1 cellular context compared by ENCODE assay signal in genomic region chr5:177497297-177498012, GRCh38.
TF ChIP-seq lines count a peak whose summit lies in the region.

PDLIM7 (minus strand) TSS chr5:177497604; CDS start chr5:177496512, 1,092 bp downstream.

TF ChIP-seq in HepG2, 621 proteins besides CTCF, POLR2A, EP300 and RAD21 (continued from another document and continues in another):
- TF ChIP-seq ZFP41 (CRISPR knock-in tag; IDR thresholded peaks at IDR 0.05; ENCODE audit: borderline replicate concordance) (no peak), ZNF143 (CRISPR knock-in tag; IDR thresholded peaks at IDR 0.05) (peak; percentile 49; the same call in 1 of the 2 replicates), YEATS2 (CRISPR knock-in tag; IDR thresholded peaks at IDR 0.05; ENCODE audit: borderline replicate concordance) (no peak), FOXO1 (CRISPR knock-in tag; IDR thresholded peaks at IDR 0.05) (no peak), SRSF1 (optimal IDR thresholded peaks at IDR 0.05; ENCODE audit: low read depth, low read length) (peak; percentile 44), ZBTB37 (CRISPR knock-in tag; IDR thresholded peaks at IDR 0.05) (no peak), ZNF569 (CRISPR knock-in tag; IDR thresholded peaks at IDR 0.05; ENCODE audit: borderline replicate concordance) (no peak), SAFB2 (CRISPR knock-in tag; IDR thresholded peaks at IDR 0.05; ENCODE audit: borderline replicate concordance, low read depth) (no peak; the same call in 1 of the 2 replicates), ZBTB2 (CRISPR knock-in tag; IDR thresholded peaks at IDR 0.05; ENCODE audit: low read depth) (no peak), NONO (IDR thresholded peaks at IDR 0.05) (no peak), NONO (CRISPR knock-in tag; conservative IDR thresholded peaks at IDR 0.05) (peak; percentile 41; the same call in 1 of the 2 replicates), BHLHE40 (IDR thresholded peaks at IDR 0.05; ENCODE audit: low read length) (0 out of 2 replicates have a peak, but pooled peaks have one; percentile 3), ZNF501 (CRISPR knock-in tag; IDR thresholded peaks at IDR 0.05) (peak; percentile 88), AKAP8 (CRISPR knock-in tag; IDR thresholded peaks at IDR 0.05) (0 out of 2 replicates have a peak, but pooled peaks have one; percentile 52), ZNF768 (CRISPR knock-in tag; IDR thresholded peaks at IDR 0.05) (peak; percentile 92), ZNF101 (CRISPR knock-in tag; IDR thresholded peaks at IDR 0.05; ENCODE audit: borderline replicate concordance, low read depth) (no peak), KDM4B (CRISPR knock-in tag; IDR thresholded peaks at IDR 0.05) (no peak), XRCC5 (optimal IDR thresholded peaks at IDR 0.05; ENCODE audit: low read length) (peak; percentile 37), FOXC1 (CRISPR knock-in tag; IDR thresholded peaks at IDR 0.05; ENCODE audit: borderline replicate concordance) (peak; percentile 67; the same call in 1 of the 2 replicates), ZNF335 (CRISPR knock-in tag; IDR thresholded peaks at IDR 0.05) (no peak), ZNF563 (CRISPR knock-in tag; IDR thresholded peaks at IDR 0.05) (peak; percentile 80; the same call in 1 of the 2 replicates), ASH2L (IDR thresholded peaks at IDR 0.05; ENCODE audit: insufficient read length, low read depth, low read length) (no peak), TFDP1 (CRISPR knock-in tag; IDR thresholded peaks at IDR 0.05; ENCODE audit: borderline replicate concordance) (peak; percentile 10; the same call in 1 of the 2 replicates), HMGXB4 (CRISPR knock-in tag; IDR thresholded peaks at IDR 0.05; ENCODE audit: borderline replicate concordance in 1 of 2, low read depth in 1 of 2) (peak; percentile 16 to 68; a peak in 2 of 4 replicates), NFYC (CRISPR knock-in tag; IDR thresholded peaks at IDR 0.05) (peak; percentile 54), PAF1 (CRISPR knock-in tag; IDR thresholded peaks at IDR 0.05) (no peak), GRHL1 (CRISPR knock-in tag; conservative IDR thresholded peaks at IDR 0.05) (no peak), E2F5 (CRISPR knock-in tag; conservative IDR thresholded peaks at IDR 0.05) (no peak), HOMEZ (CRISPR knock-in tag; IDR thresholded peaks at IDR 0.05; ENCODE audit: low read depth) (no peak), PLSCR1 (CRISPR knock-in tag; IDR thresholded peaks at IDR 0.05; ENCODE audit: borderline replicate concordance) (no peak), CBX5 (CRISPR knock-in tag; IDR thresholded peaks at IDR 0.05; ENCODE audit: borderline replicate concordance) (peak; percentile 42; the same call in 1 of the 2 replicates), KAT8 (CRISPR knock-in tag; IDR thresholded peaks at IDR 0.05) (0 out of 2 replicates have a peak, but pooled peaks have one; percentile 45), ZBTB25 (CRISPR knock-in tag; IDR thresholded peaks at IDR 0.05) (peak; percentile 47; the same call in 1 of the 2 replicates), PHF20 (CRISPR knock-in tag; IDR thresholded peaks at IDR 0.05) (peak; percentile 33; the same call in 1 of the 2 replicates), TEAD2 (CRISPR knock-in tag; IDR thresholded peaks at IDR 0.05) (no peak), ZNF142 (CRISPR knock-in tag; IDR thresholded peaks at IDR 0.05) (peak; percentile 54; the same call in 1 of the 2 replicates), SNAPC2 (CRISPR knock-in tag; IDR thresholded peaks at IDR 0.05) (peak; percentile 51; the same call in 1 of the 2 replicates), ZNF775 (CRISPR knock-in tag; IDR thresholded peaks at IDR 0.05; ENCODE audit: borderline replicate concordance) (no peak), TRIM22 (IDR thresholded peaks at IDR 0.05) (no peak), SRSF9 (IDR thresholded peaks at IDR 0.05; ENCODE audit: borderline replicate concordance, insufficient read depth, low read depth, low read length, poor library complexity, severe bottlenecking) (no peak)
